In the genomic region with DNA sequence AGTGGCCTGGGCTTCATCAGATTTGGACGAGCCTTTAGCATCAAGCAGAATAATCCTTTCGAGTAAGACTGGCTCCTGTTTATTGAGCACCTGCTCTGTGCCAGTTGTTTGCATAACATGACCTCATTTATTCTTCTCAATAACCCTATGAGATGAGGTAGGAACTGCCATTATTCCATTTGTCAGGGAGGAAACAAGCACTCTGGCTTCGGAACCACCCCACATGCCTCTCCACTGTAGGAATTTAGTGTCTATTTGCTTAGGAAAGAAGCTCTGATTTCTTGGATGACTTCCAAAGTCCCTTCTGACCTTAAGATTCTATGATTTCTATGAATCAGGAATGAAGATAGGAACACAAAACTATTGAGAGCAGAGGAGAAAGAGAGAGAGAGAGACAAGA, we compare ENCODE assay signal across 1 cellular context.
TF ChIP-seq lines count a peak whose summit lies in the region.

No MANE protein-coding gene starts in this region.

TF ChIP-seq in WTC11, 78 proteins besides CTCF, POLR2A, EP300 and RAD21 (continued from another document):
- TF ChIP-seq, protein P1, sequence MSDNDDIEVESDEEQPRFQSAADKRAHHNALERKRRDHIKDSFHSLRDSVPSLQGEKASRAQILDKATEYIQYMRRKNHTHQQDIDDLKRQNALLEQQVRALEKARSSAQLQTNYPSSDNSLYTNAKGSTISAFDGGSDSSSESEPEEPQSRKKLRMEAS (CRISPR knock-in tag; IDR thresholded peaks at IDR 0.05), result no peak
- TF ChIP-seq NR3C1 (CRISPR knock-in tag; conservative IDR thresholded peaks at IDR 0.05; ENCODE audit: low read depth), result no peak
- TF ChIP-seq GRHL2 (CRISPR knock-in tag; IDR thresholded peaks at IDR 0.05; ENCODE audit: insufficient replicate concordance, severe bottlenecking), result no peak
- no peak for TF ChIP-seq ZNF121 (CRISPR knock-in tag; IDR thresholded peaks at IDR 0.05)
- TF ChIP-seq ZNF317 (CRISPR knock-in tag; IDR thresholded peaks at IDR 0.05; ENCODE audit: borderline replicate concordance, low read depth), result no peak
- TF ChIP-seq, protein P2, sequence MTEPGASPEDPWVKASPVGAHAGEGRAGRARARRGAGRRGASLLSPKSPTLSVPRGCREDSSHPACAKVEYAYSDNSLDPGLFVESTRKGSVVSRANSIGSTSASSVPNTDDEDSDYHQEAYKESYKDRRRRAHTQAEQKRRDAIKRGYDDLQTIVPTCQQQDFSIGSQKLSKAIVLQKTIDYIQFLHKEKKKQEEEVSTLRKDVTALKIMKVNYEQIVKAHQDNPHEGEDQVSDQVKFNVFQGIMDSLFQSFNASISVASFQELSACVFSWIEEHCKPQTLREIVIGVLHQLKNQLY (CRISPR knock-in tag; IDR thresholded peaks at IDR 0.05), result no peak
- no peak for TF ChIP-seq FOXK1 (CRISPR knock-in tag; IDR thresholded peaks at IDR 0.05)
